Comparison of ENCODE assay signal across 28 cellular contexts in the genomic region with DNA sequence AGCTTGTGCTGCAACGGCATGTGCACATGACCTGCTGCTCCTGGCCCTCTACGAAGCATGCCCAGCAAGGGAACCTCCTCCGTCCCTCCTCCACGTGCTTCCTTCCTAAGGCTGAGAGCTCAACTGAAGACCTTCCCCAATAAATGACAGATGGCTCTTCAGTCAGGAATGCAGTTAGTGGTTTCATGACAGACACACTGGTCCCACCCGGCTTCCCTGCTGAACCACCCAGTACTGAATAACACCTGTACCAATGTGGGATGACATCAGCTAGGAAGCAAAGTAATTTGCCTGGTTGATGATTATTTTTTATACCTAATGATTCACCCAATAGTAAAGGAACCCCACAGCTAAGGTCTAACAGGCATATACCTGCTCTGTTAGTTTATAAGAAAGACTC.
"Had no signal": no experiment of that assay in that cellular context is flagged by ENCODE, and none has a peak within 500 bp of the region (broad histone marks: within the 10 kb centered on the region; RNA-seq: fewer than 3 reads in every experiment).

No MANE protein-coding gene starts in this region.

- H3K4me2 ChIP-seq: smooth muscle cell had no signal

- ATAC-seq: activated CD4-positive, alpha-beta T cell treated with anti-CD3 and anti-CD28 coated beads for 36 hours; activated CD8-positive, alpha-beta memory T cell treated with anti-CD3 and anti-CD28 coated beads, Interleukin-2, amount 10 ng/mL, durations not matched to agents 7 days and 5 days; activated naive CD4-positive, alpha-beta T cell treated with anti-CD3 and anti-CD28 coated beads, Interleukin-2, amount 50 U/mL, for 72 hours; esophagus mucosa; heart right ventricle; naive thymus-derived CD4-positive, alpha-beta T cell; stimulated activated naive B cell treated with anti-CD40 and anti-IgM and Interleukin-4, amounts not matched to agents 10 μg/mL and 1 μg/mL and 100 μg/mL, for 72 hours; upper lobe of right lung had no signal

- H3K27me3 ChIP-seq: cardiac muscle cell, dorsolateral prefrontal cortex, heart right ventricle, pancreas, sigmoid colon, stomach, thyroid gland, upper lobe of right lung had no signal

- H3K27ac ChIP-seq: cardiac muscle cell, coronary artery, heart right ventricle, pancreas, prostate gland, sigmoid colon, stomach, thyroid gland, upper lobe of right lung had no signal

- H3K9me3 ChIP-seq: heart right ventricle, pancreas, prostate gland, sigmoid colon, stomach, thyroid gland, upper lobe of right lung had no signal

- DNase-seq: activated CD4-positive, alpha-beta T cell treated with anti-CD3 and anti-CD28 coated beads for 36 hours; activated CD4-positive, CD25-positive, alpha-beta regulatory T cell; activated CD8-positive, alpha-beta memory T cell treated with anti-CD3 and anti-CD28 coated beads, Interleukin-2, amount 10 ng/mL, durations not matched to agents 7 days and 5 days; activated CD8-positive, alpha-beta T cell treated with anti-CD3 and anti-CD28 coated beads, Interleukin-2, amount 10 ng/mL, durations not matched to agents 7 days and 5 days; activated T-cell treated with anti-CD3 and anti-CD28 coated beads, Interleukin-2, amount 50 U/mL, for 48 hours; anterior cingulate cortex; dorsolateral prefrontal cortex; effector memory CD4-positive, alpha-beta T cell; foreskin fibroblast; heart right ventricle; left cardiac atrium; mammary epithelial cell; naive thymus-derived CD4-positive, alpha-beta T cell; nucleus accumbens; pancreas; sigmoid colon; stimulated activated CD4-positive, alpha-beta T cell treated with anti-CD3 and anti-CD28 coated beads, Interleukin-1b, Interleukin-23, amount 100 ng/mL, for 48 hours; stimulated activated naive B cell treated with anti-CD40 and anti-IgM and Interleukin-4, amounts not matched to agents 10 μg/mL and 1 μg/mL and 100 μg/mL, for 72 hours; stomach; T-helper 1 cell; thyroid gland; upper lobe of right lung had no signal

- H3K4me3 ChIP-seq: cardiac muscle cell, coronary artery, dorsolateral prefrontal cortex, heart right ventricle, pancreas, prostate gland, sigmoid colon, smooth muscle cell, stomach, thyroid gland, upper lobe of right lung had no signal

- H3K4me1 ChIP-seq: prostate gland, upper lobe of right lung had no signal

- H3K36me3 ChIP-seq: prostate gland had no signal

- FAIRE-seq: pancreas had no signal
